1 cellular context compared by ENCODE assay signal in the genomic region with DNA sequence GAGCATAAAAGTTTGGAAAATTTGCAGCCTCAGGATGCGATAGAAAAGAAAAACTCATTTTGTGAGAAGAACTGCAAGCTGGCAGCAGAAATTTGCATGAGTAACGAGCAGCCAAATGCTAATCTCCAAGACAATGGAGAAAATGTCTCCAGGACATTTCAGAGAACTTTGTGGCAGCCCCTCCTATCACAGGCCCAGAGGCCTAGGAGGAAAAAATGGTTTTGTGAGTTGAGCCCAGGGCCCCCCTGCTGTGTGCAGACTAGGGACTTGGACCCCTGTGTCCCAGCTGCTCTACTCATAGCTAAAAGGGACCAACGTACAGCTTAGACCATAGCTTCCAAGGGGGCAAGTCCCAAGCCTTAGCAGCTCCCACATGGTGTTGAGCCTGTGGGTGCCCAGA.
TF ChIP-seq lines count a peak whose summit lies in the region.

No MANE protein-coding gene starts in this region.

TF ChIP-seq in GM23338, 12 proteins besides CTCF, POLR2A, EP300 and RAD21:
- TF ChIP-seq, protein P1, sequence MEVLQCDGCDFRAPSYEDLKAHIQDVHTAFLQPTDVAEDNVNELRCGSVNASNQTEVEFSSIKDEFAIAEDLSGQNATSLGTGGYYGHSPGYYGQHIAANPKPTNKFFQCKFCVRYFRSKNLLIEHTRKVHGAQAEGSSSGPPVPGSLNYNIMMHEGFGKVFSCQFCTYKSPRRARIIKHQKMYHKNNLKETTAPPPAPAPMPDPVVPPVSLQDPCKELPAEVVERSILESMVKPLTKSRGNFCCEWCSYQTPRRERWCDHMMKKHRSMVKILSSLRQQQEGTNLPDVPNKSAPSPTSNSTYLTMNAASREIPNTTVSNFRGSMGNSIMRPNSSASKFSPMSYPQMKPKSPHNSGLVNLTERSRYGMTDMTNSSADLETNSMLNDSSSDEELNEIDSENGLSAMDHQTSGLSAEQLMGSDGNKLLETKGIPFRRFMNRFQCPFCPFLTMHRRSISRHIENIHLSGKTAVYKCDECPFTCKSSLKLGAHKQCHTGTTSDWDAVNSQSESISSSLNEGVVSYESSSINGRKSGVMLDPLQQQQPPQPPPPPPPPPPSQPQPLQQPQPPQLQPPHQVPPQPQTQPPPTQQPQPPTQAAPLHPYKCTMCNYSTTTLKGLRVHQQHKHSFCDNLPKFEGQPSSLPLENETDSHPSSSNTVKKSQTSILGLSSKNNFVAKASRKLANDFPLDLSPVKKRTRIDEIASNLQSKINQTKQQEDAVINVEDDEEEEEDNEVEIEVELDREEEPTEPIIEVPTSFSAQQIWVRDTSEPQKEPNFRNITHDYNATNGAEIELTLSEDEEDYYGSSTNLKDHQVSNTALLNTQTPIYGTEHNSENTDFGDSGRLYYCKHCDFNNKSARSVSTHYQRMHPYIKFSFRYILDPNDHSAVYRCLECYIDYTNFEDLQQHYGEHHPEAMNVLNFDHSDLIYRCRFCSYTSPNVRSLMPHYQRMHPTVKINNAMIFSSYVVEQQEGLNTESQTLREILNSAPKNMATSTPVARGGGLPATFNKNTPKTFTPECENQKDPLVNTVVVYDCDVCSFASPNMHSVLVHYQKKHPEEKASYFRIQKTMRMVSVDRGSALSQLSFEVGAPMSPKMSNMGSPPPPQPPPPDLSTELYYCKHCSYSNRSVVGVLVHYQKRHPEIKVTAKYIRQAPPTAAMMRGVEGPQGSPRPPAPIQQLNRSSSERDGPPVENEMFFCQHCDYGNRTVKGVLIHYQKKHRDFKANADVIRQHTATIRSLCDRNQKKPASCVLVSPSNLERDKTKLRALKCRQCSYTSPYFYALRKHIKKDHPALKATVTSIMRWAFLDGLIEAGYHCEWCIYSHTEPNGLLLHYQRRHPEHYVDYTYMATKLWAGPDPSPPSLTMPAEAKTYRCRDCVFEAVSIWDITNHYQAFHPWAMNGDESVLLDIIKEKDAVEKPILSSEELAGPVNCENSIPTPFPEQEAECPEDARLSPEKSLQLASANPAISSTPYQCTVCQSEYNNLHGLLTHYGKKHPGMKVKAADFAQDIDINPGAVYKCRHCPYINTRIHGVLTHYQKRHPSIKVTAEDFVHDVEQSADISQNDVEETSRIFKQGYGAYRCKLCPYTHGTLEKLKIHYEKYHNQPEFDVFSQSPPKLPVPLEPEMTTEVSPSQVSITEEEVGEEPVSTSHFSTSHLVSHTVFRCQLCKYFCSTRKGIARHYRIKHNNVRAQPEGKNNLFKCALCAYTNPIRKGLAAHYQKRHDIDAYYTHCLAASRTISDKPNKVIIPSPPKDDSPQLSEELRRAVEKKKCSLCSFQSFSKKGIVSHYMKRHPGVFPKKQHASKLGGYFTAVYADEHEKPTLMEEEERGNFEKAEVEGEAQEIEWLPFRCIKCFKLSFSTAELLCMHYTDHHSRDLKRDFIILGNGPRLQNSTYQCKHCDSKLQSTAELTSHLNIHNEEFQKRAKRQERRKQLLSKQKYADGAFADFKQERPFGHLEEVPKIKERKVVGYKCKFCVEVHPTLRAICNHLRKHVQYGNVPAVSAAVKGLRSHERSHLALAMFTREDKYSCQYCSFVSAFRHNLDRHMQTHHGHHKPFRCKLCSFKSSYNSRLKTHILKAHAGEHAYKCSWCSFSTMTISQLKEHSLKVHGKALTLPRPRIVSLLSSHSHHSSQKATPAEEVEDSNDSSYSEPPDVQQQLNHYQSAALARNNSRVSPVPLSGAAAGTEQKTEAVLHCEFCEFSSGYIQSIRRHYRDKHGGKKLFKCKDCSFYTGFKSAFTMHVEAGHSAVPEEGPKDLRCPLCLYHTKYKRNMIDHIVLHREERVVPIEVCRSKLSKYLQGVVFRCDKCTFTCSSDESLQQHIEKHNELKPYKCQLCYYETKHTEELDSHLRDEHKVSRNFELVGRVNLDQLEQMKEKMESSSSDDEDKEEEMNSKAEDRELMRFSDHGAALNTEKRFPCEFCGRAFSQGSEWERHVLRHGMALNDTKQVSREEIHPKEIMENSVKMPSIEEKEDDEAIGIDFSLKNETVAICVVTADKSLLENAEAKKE (CRISPR knock-in tag; IDR thresholded peaks at IDR 0.05) = no peak
- TF ChIP-seq CREB1 (CRISPR knock-in tag; IDR thresholded peaks at IDR 0.05; ENCODE audit: low read depth) (no peak), JUNB (IDR thresholded peaks at IDR 0.05; ENCODE audit: unreplicated experiment) (no peak), STAT1 (IDR thresholded peaks at IDR 0.05; ENCODE audit: unreplicated experiment) (no peak), ZNF114 (CRISPR knock-in tag; IDR thresholded peaks at IDR 0.05) (no peak), EZH2 (IDR thresholded peaks at IDR 0.05; ENCODE audit: low read depth, unreplicated experiment) (no peak)
